18 cellular contexts compared by ENCODE assay signal in the genomic region with DNA sequence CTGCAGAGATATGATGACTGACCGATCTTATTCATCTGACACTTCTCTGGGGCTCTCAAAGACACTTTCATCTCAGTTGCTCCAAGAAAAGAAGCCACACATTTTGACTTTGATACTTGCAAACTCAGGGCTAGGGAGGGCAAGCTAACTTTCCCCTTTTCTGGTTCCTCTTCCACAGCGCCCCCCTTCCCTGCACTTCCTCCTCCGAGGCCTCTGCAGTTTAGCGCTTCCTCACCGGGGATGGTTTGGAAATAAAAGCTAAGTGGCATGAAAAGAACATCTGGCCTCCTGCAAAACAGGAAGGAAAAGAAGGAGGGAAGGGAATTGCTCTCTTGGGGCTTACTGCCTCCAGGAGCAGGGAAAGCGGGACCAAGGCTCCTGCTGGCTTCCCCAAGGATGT. TPM values are rescaled to one million over a fixed set of nuclear protein-coding genes. Genes with fewer than 3 reads are reported as not detected.
DNase-seq lines count a peak whose midpoint lies in the region; ATAC-seq and TF ChIP-seq lines count a peak whose summit lies in the region.
"Had no signal": no experiment of that assay in that cellular context is flagged by ENCODE, and none has a peak within 500 bp of the region (broad histone marks: within the 10 kb centered on the region; RNA-seq: fewer than 3 reads in every experiment).

No MANE protein-coding gene starts in this region.

- DNase-seq in activated T-cell treated with anti-CD3 and anti-CD28 coated beads, Interleukin-2, amount 50 U/mL, for 24 hours = no peak
- DNase-seq in activated T-cell treated with anti-CD3 and anti-CD28 coated beads, Interleukin-2, amount 50 U/mL, for 48 hours = no peak
- peak; percentile 36 for DNase-seq in NB4 (ENCODE audit: low read depth)
- DNase-seq in effector memory CD8-positive, alpha-beta T cell = no peak
- DNase-seq in pons (ENCODE audit: low spot score) = peak; percentile 39
- DNase-seq in mesenchymal stem cell = no peak
- no peak for DNase-seq in T-helper 9 cell
- DNase-seq: activated CD8-positive, alpha-beta memory T cell treated with anti-CD3 and anti-CD28 coated beads for 24 hours; DMS 273 treated with DMSO at 0.1 percent for 48 hours; effector CD4-positive, alpha-beta T cell; NCI-H446; Peyer's patch; stimulated activated CD4-positive, alpha-beta T cell treated with anti-CD3 and anti-CD28 coated beads, Interleukin-12 subunit alpha, Interleukin-12 subunit beta, amount 100 ng/mL, for 4 hours had no signal

- peak overlapping the region; percentile 60 for H3K27ac Mint-ChIP-seq in activated T-cell treated with anti-CD3 and anti-CD28 coated beads, Interleukin-2, amount 50 U/mL, for 24 hours
- H3K27ac Mint-ChIP-seq in effector memory CD8-positive, alpha-beta T cell = peak overlapping the region; percentile 78 to 89
- H3K27ac Mint-ChIP-seq: mesothelial cell of epicardium had no signal

- H3K27me3 ChIP-seq in mesenchymal stem cell (ENCODE audit: control insufficient read depth in 1 of 2, insufficient read depth in 1 of 2, low read length in 2 of 2) = peaks cover 0 to 31% of the 10 kb centered on the region in 2 experiments
- H3K27me3 ChIP-seq: breast epithelium, Peyer's patch had no signal

- ATAC-seq in effector memory CD8-positive, alpha-beta T cell (replicated peaks) = no peak
- ATAC-seq in HG03175 (IDR thresholded peaks at IDR 0.05; ENCODE audit: unreplicated experiment) = no peak

- no peak overlapping the region for H2AFZ ChIP-seq in mesenchymal stem cell (ENCODE audit: low read depth, low read length)
- H2AFZ ChIP-seq: parathyroid adenoma had no signal

- no peak overlapping the region for H3K23ac ChIP-seq in mesenchymal stem cell (ENCODE audit: low read length in 2 of 2)

- H4K91ac ChIP-seq in mesenchymal stem cell (ENCODE audit: low read length) = no peak overlapping the region

- H3K4me1 Mint-ChIP-seq in activated T-cell treated with anti-CD3 and anti-CD28 coated beads, Interleukin-2, amount 50 U/mL, for 24 hours (ENCODE audit: low read depth) = peaks cover 82% of the 10 kb centered on the region
- peaks cover 50 to 76% of the 10 kb centered on the region in 2 donors for H3K4me1 Mint-ChIP-seq in effector memory CD8-positive, alpha-beta T cell (ENCODE audit: low read depth in 2 of 2)
- H3K4me1 Mint-ChIP-seq: mesothelial cell of epicardium had no signal

- H3K9me3 Mint-ChIP-seq in activated T-cell treated with anti-CD3 and anti-CD28 coated beads, Interleukin-2, amount 50 U/mL, for 24 hours = no peaks in the 10 kb centered on the region
- no peaks in the 10 kb centered on the region for H3K9me3 Mint-ChIP-seq in effector memory CD8-positive, alpha-beta T cell

- no peak overlapping the region for H3K27ac ChIP-seq in mesenchymal stem cell (ENCODE audit: low read length, poor library complexity, severe bottlenecking)
- H3K27ac ChIP-seq: breast epithelium, parathyroid adenoma, Peyer's patch, thoracic aorta had no signal

- no peak overlapping the region for H2BK120ac ChIP-seq in mesenchymal stem cell (ENCODE audit: low read depth, low read length)

- H3K9me3 ChIP-seq in mesenchymal stem cell (ENCODE audit: control insufficient read depth, low read length) = no peaks in the 10 kb centered on the region
- H3K9me3 ChIP-seq: breast epithelium, Peyer's patch, thoracic aorta had no signal

- no peak overlapping the region for H2BK5ac ChIP-seq in mesenchymal stem cell (ENCODE audit: low read depth, low read length, poor library complexity, severe bottlenecking)

- no peak overlapping the region for H3K4me3 ChIP-seq in NB4 (ENCODE audit: low read depth, low read length)
- no peak overlapping the region for H3K4me3 ChIP-seq in mesenchymal stem cell (ENCODE audit: insufficient read depth in 1 of 2, low read depth in 1 of 2, low read length in 2 of 2)
- H3K4me3 ChIP-seq: breast epithelium, Peyer's patch, thoracic aorta had no signal

- H3K18ac ChIP-seq in mesenchymal stem cell (ENCODE audit: low read depth in 1 of 2, low read length in 2 of 2) = no peak overlapping the region

- 69% methylated on average over 5 of the region's 6 CpGs for WGBS in mesenchymal stem cell

- peaks cover 29% of the 10 kb centered on the region for H3K36me3 Mint-ChIP-seq in activated T-cell treated with anti-CD3 and anti-CD28 coated beads, Interleukin-2, amount 50 U/mL, for 24 hours (ENCODE audit: low read depth)
- H3K36me3 Mint-ChIP-seq in effector memory CD8-positive, alpha-beta T cell (ENCODE audit: insufficient read depth) = peaks cover 15% of the 10 kb centered on the region
- H3K36me3 Mint-ChIP-seq: mesothelial cell of epicardium had no signal

- no peaks in the 10 kb centered on the region for H3K79me1 ChIP-seq in mesenchymal stem cell (replicated peaks; ENCODE audit: low read length, poor library complexity, severe bottlenecking)

- H3K4me1 ChIP-seq in mesenchymal stem cell (ENCODE audit: control insufficient read depth, insufficient read depth, low read depth, low read length) = no peaks in the 10 kb centered on the region
- H3K4me1 ChIP-seq: breast epithelium, parathyroid adenoma, Peyer's patch had no signal

- H2BK12ac ChIP-seq in mesenchymal stem cell (ENCODE audit: low read length in 2 of 2) = no peak overlapping the region

- no peak overlapping the region for H2BK15ac ChIP-seq in mesenchymal stem cell (ENCODE audit: low read depth, poor library complexity, severe bottlenecking)

- no peak overlapping the region for H3K9ac ChIP-seq in mesenchymal stem cell (ENCODE audit: low read length)
- H3K9ac ChIP-seq: parathyroid adenoma had no signal

- TF ChIP-seq CTCF in NB4 (IDR thresholded peaks at IDR 0.05; ENCODE audit: low read depth, low read length) = peak; percentile 20

- no peak overlapping the region for H3K4me2 ChIP-seq in mesenchymal stem cell (ENCODE audit: low read length, poor library complexity, severe bottlenecking)

- no peaks in the 10 kb centered on the region for H3K27me3 Mint-ChIP-seq in activated T-cell treated with anti-CD3 and anti-CD28 coated beads, Interleukin-2, amount 50 U/mL, for 24 hours
- H3K27me3 Mint-ChIP-seq in effector memory CD8-positive, alpha-beta T cell = no peaks in the 10 kb centered on the region

- no peak overlapping the region for H4K8ac ChIP-seq in mesenchymal stem cell (ENCODE audit: low read length)

- H3K4ac ChIP-seq in mesenchymal stem cell (ENCODE audit: low read depth in 1 of 2, low read length in 2 of 2) = no peak overlapping the region

- no peak overlapping the region for H2AK5ac ChIP-seq in mesenchymal stem cell (ENCODE audit: low read length, severe bottlenecking)

- H3K14ac ChIP-seq in mesenchymal stem cell (ENCODE audit: low read length in 2 of 2) = no peak overlapping the region

- no peak overlapping the region for H3K4me3 Mint-ChIP-seq in activated T-cell treated with anti-CD3 and anti-CD28 coated beads, Interleukin-2, amount 50 U/mL, for 24 hours
- H3K4me3 Mint-ChIP-seq in effector memory CD8-positive, alpha-beta T cell = no peak overlapping the region
- H3K4me3 Mint-ChIP-seq: mesothelial cell of epicardium had no signal

- no peaks in the 10 kb centered on the region for H3K36me3 ChIP-seq in mesenchymal stem cell (ENCODE audit: control insufficient read depth in 1 of 2, insufficient read depth in 2 of 2, low read depth in 1 of 2, low read length in 2 of 2)
- H3K36me3 ChIP-seq: breast epithelium, Peyer's patch, thoracic aorta had no signal

- TF ChIP-seq POLR2A in NB4 (IDR thresholded peaks at IDR 0.05; ENCODE audit: extremely low read depth, insufficient read length) = no peak

RNA-seq across cellular contexts. Expression of gene PRKCQ, which starts 42.4 kb away (rescaled TPM):
- polyA plus RNA-seq in mesenchymal stem cell (2013, experiment 1 of 2) = 0.21 TPM
- 0.21 TPM for polyA plus RNA-seq in mesenchymal stem cell (2013, experiment 2 of 2)

Comparison
In these comparisons a context has a peak if more than half of its experiments do, and no peak if none do; other contexts are left out.
1. DNase-seq: peak in NB4 (single experiment) and pons (single experiment); none in activated T-cell treated with anti-CD3 and anti-CD28 coated beads, Interleukin-2, amount 50 U/mL, for 24 hours (single experiment), activated T-cell treated with anti-CD3 and anti-CD28 coated beads, Interleukin-2, amount 50 U/mL, for 48 hours (0 of 2), effector memory CD8-positive, alpha-beta T cell (0 of 3), mesenchymal stem cell (single experiment) and T-helper 9 cell (single experiment).